Comparison of ENCODE assay signal across 7 cellular contexts in the genomic region with DNA sequence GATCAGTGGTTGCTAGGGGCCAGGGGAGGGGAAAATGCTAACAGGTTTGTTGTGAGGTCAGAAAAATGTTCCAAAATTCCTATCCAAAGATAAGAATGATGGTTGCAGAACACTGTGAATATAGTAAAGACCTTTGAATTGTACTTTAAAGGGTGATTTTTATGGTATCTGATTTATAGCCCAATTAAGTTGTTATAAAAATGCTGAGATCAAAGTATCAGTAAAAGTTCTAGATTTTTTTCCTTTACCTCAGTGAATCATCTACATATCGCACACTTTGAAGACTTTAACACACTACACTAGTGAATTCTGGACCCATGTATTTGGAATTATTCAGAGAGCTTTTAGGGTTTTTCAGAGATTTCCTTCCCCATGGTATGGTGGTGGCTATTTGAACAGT.
"Had no signal": no experiment of that assay in that cellular context is flagged by ENCODE, and none has a peak within 500 bp of the region (broad histone marks: within the 10 kb centered on the region; RNA-seq: fewer than 3 reads in every experiment).

No MANE protein-coding gene starts in this region.

- H3K4me3 ChIP-seq: K562 had no signal

- FAIRE-seq: HepG2, HTR-8/SVneo, K562 had no signal

- H3K27ac ChIP-seq: HL-60 had no signal

- DNase-seq: IMR-90, KBM-7, KG1 had no signal

- ATAC-seq: HepG2, K562 had no signal
